In the genomic region with DNA sequence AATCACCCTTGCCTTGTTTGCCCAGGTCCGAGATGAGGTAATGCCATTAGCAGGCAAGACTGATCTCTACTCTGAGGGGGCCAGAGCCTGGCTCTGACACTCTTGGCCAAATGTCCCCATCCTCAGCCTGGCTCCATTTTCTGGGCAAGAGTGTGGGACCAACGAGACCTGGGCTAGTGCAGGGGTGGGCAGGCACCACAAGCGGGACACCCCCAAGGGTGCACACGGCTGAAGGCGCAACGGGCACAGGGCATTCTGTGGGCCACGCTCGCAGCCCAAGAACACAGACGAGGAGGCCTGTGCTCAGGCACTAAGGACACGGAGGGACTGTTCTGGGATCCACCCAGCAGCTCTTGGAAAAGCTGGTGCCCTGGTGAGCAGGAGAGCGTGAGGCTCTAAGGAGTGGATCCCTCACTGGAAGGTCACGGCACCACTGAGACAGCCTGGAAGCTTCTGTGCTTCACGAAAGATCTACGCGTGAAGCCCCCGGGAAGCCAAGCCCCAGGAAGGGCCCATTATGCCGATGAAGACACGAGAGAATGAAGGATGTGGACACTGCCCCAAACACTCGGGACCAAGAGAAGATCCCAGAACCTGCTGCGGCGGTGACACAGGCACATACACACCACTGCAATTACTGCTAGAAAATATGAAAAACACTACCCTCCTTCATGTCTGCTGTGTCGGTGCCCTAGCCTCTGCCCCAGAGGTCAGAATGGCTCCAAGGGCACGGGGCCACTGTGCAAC, we compare ENCODE assay signal across 15 cellular contexts.
DNase-seq lines count a peak whose midpoint lies in the region; ATAC-seq and TF ChIP-seq lines count a peak whose summit lies in the region.
"Had no signal": no experiment of that assay in that cellular context is flagged by ENCODE, and none has a peak within 500 bp of the region (broad histone marks: within the 10 kb centered on the region; RNA-seq: fewer than 3 reads in every experiment).

No MANE protein-coding gene starts in this region.

- H3K27me3 ChIP-seq in adrenal gland (no peaks in the 10 kb centered on the region), transverse colon (no peaks in the 10 kb centered on the region), MG63 (no peaks in the 10 kb centered on the region)

- H3K4me3 Mint-ChIP-seq in activated CD8-positive, alpha-beta memory T cell treated with anti-CD3 and anti-CD28 coated beads, Interleukin-2, amount 10 ng/mL, durations not matched to agents 7 days and 5 days = no peak overlapping the region
- no peak overlapping the region for H3K4me3 Mint-ChIP-seq in mesothelial cell of epicardium

- TF ChIP-seq CTCF in adrenal gland (IDR thresholded peaks at IDR 0.05) (no peak), mesothelial cell of epicardium (IDR thresholded peaks at IDR 0.05; ENCODE audit: unreplicated experiment) (no peak), transverse colon (IDR thresholded peaks at IDR 0.05) (no peak)

- 90 to 95% (median 95%) methylated on average over 22 to 23 of the region's 23 CpGs for WGBS in adrenal gland, 4 donors
- 94 to 100% methylated on average over 1 to 22 of the region's 23 CpGs for WGBS in transverse colon (ENCODE audit: low coverage in 1 of 2), 2 donors

- peak; percentile 36 for DNase-seq in activated CD8-positive, alpha-beta memory T cell treated with anti-CD3 and anti-CD28 coated beads, Interleukin-2, amount 10 ng/mL, durations not matched to agents 7 days and 5 days
- DNase-seq in activated CD8-positive, alpha-beta memory T cell treated with anti-CD3 and anti-CD28 coated beads for 24 hours = no peak
- peak in 4 of 7 donors; percentile 13 to 55 (median 18) for DNase-seq in adrenal gland
- no peak for DNase-seq in mesothelial cell of epicardium (ENCODE audit: low spot score in 2 of 2, unreplicated experiment in 2 of 2)
- DNase-seq in transverse colon = peak; percentile 6
- no peak for DNase-seq in MG63
- no peak for DNase-seq in AG08395 (ENCODE audit: low spot score)
- DNase-seq in H4 (ENCODE audit: low spot score) = no peak
- DNase-seq: activated effector memory CD4-positive, alpha-beta T cell treated with anti-CD3 and anti-CD28 coated beads, Interleukin-2, amount 50 U/mL, for 16 hours; Caco-2; H7; NCI-H1930; NCI-H510A; OCI-M1 had no signal

- TF ChIP-seq POLR2A in adrenal gland (IDR thresholded peaks at IDR 0.05) (no peak), transverse colon (IDR thresholded peaks at IDR 0.05) (no peak)

- no peak for ATAC-seq in activated CD8-positive, alpha-beta memory T cell treated with anti-CD3 and anti-CD28 coated beads, Interleukin-2, amount 10 ng/mL, durations not matched to agents 7 days and 5 days

- in situ Hi-C loops in transverse colon (cut with MboI; ENCODE audit: low pct_ligation_motif_present in 1 of 4, low pct_unique_long_range_greater_than_20kb in 1 of 4, low sequenced_read_pairs in 3 of 4) = loop anchor here in 1 of 4 donors (25.0 kb wide), 1 partner anchor 625 kb away; no protein-coding TSS in a partner anchor

- no peaks in the 10 kb centered on the region for H3K27me3 Mint-ChIP-seq in activated CD8-positive, alpha-beta memory T cell treated with anti-CD3 and anti-CD28 coated beads, Interleukin-2, amount 10 ng/mL, durations not matched to agents 7 days and 5 days
- H3K27me3 Mint-ChIP-seq in mesothelial cell of epicardium (ENCODE audit: low read depth) = no peaks in the 10 kb centered on the region

- H3K4me1 ChIP-seq in adrenal gland (replicated peaks in 1 of 2) = peaks cover 26 to 61% of the 10 kb centered on the region in 2 donors
- peaks cover 43 to 69% (median 55%) of the 10 kb centered on the region in 4 donors for H3K4me1 ChIP-seq in transverse colon
- H3K4me1 ChIP-seq: Caco-2 had no signal

- H3K36me3 ChIP-seq in adrenal gland (replicated peaks in 1 of 2) (no peaks in the 10 kb centered on the region), transverse colon (no peaks in the 10 kb centered on the region), MG63 (no peaks in the 10 kb centered on the region)
- H3K36me3 ChIP-seq: thoracic aorta had no signal

- peaks cover 17% of the 10 kb centered on the region for H3K36me3 Mint-ChIP-seq in activated CD8-positive, alpha-beta memory T cell treated with anti-CD3 and anti-CD28 coated beads, Interleukin-2, amount 10 ng/mL, durations not matched to agents 7 days and 5 days
- peaks cover 12% of the 10 kb centered on the region for H3K36me3 Mint-ChIP-seq in mesothelial cell of epicardium

- H3K27ac Mint-ChIP-seq in activated CD8-positive, alpha-beta memory T cell treated with anti-CD3 and anti-CD28 coated beads, Interleukin-2, amount 10 ng/mL, durations not matched to agents 7 days and 5 days = no peak overlapping the region
- H3K27ac Mint-ChIP-seq in mesothelial cell of epicardium = peak overlapping the region; percentile 54

- H3K4me1 Mint-ChIP-seq in activated CD8-positive, alpha-beta memory T cell treated with anti-CD3 and anti-CD28 coated beads, Interleukin-2, amount 10 ng/mL, durations not matched to agents 7 days and 5 days = peaks cover 86% of the 10 kb centered on the region
- H3K4me1 Mint-ChIP-seq in mesothelial cell of epicardium = peaks cover 39% of the 10 kb centered on the region

- CTCF ChIA-PET in activated CD8-positive, alpha-beta memory T cell treated with anti-CD3 and anti-CD28 coated beads, Interleukin-2, amount 10 ng/mL, durations not matched to agents 7 days and 5 days (lab: Charles Lee) = no interaction called here

- no peak overlapping the region for H3K27ac ChIP-seq in adrenal gland
- H3K27ac ChIP-seq in transverse colon = peak overlapping the region in 2 of 4 donors; percentile 14 to 26
- H3K27ac ChIP-seq: thoracic aorta had no signal

- TF ChIP-seq EP300 in transverse colon (IDR thresholded peaks at IDR 0.05; ENCODE audit: low read depth) = no peak

- intact Hi-C loops in adrenal gland (cut with DNase I) (no loop called here), transverse colon (cut with DNase I; ENCODE audit: low total_unique reads) (no loop called here)

- H3K9me3 Mint-ChIP-seq in activated CD8-positive, alpha-beta memory T cell treated with anti-CD3 and anti-CD28 coated beads, Interleukin-2, amount 10 ng/mL, durations not matched to agents 7 days and 5 days (ENCODE audit: low read depth) = peaks cover 4% of the 10 kb centered on the region
- peaks cover 13% of the 10 kb centered on the region for H3K9me3 Mint-ChIP-seq in mesothelial cell of epicardium

- H3K9me3 ChIP-seq in adrenal gland (replicated peaks in 1 of 3) = no peaks in the 10 kb centered on the region
- peaks cover 0 to 5% of the 10 kb centered on the region in 2 donors for H3K9me3 ChIP-seq in transverse colon
- H3K9me3 ChIP-seq in MG63 = peaks cover 9% of the 10 kb centered on the region; the same call in 1 of the 2 replicates
- H3K9me3 ChIP-seq: Caco-2, thoracic aorta had no signal

- H3K4me3 ChIP-seq in adrenal gland (no peak overlapping the region), transverse colon (no peak overlapping the region), MG63 (no peak overlapping the region)
- H3K4me3 ChIP-seq: thoracic aorta had no signal

Comparison
In these comparisons a context has a peak if more than half of its experiments do, and no peak if none do; other contexts are left out.
1. DNase-seq: peak in activated CD8-positive, alpha-beta memory T cell treated with anti-CD3 and anti-CD28 coated beads, Interleukin-2, amount 10 ng/mL, durations not matched to agents 7 days and 5 days (single experiment), adrenal gland (4 of 7) and transverse colon (single experiment); none in activated CD8-positive, alpha-beta memory T cell treated with anti-CD3 and anti-CD28 coated beads for 24 hours (single experiment), mesothelial cell of epicardium (0 of 2), MG63 (single experiment), AG08395 (single experiment) and H4 (single experiment).